Comparison of ENCODE assay signal across 9 cellular contexts in the genomic region with DNA sequence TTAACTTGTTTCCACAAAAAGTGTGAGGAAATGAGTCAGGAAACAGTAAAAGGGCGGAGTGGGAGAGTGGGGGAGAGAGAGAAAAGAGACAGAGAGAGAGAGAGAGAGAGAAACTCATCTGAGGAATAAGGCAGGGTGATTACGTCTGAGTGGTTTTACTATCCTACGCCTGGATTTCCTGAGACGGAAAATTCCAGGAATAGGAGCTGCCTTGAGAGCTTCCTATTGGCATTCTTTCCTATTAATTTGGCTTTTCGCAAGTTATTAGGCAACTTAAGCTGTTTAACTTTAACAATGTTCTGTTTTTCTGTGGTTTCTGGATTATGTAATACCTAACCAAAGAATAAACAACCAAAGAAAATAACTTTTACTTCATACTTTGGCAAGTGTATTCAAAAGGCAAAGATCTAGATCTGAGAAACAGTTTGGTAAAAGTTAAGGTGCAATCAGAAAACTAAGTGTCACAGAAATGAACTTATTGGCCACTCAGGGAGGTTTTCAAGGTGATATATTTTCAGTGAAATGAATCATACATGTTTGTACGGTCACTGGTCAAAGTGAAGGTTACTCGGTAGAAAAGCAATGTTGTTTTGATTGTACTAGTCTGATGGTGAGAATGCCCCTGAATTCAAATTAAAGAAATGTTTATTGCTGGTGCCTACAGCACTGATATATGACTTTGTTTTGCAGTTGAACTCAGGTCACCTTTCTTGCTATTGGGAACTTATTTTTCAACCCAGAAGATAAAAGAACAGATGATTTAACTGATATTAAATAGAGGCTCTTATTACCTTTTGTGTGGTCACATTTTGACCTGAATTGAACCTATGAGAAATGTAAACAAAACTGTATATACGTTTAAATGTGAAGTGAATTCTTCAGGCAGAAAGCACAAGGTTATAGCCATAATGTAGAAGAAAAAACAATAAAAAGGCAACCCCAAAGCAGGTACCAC. TPM values are rescaled to one million over a fixed set of nuclear protein-coding genes. Genes with fewer than 3 reads are reported as not detected.
DNase-seq lines count a peak whose midpoint lies in the region; ATAC-seq and TF ChIP-seq lines count a peak whose summit lies in the region.
"Had no signal": no experiment of that assay in that cellular context is flagged by ENCODE, and none has a peak within 500 bp of the region (broad histone marks: within the 10 kb centered on the region; RNA-seq: fewer than 3 reads in every experiment).

No MANE protein-coding gene starts in this region.

- H3K27ac ChIP-seq in HUES48 (ENCODE audit: low read depth, low read length), result no peak overlapping the region
- H3K27ac ChIP-seq in skeletal muscle tissue (ENCODE audit: low read depth, low read length), result peak overlapping the region; percentile 42
- no peak overlapping the region for H3K27ac ChIP-seq in OCI-LY7 (ENCODE audit: low read depth, low read length, poor library complexity, severe bottlenecking)

- intact Hi-C loops in activated CD8-positive, alpha-beta T cell treated with anti-CD3 and anti-CD28 coated beads for 36 hours (cut with micrococcal nuclease), result loop anchor here (2.0 kb wide), 3 partner anchors 18 to 42 kb away; no protein-coding TSS in a partner anchor
- intact Hi-C loops in Right ventricle myocardium superior (cut with DNase I) (no loop called here), Caco-2 (cut with micrococcal nuclease; ENCODE audit: unreplicated experiment) (no loop called here), OCI-LY7 (cut with micrococcal nuclease; ENCODE audit: unreplicated experiment) (no loop called here)

- POLR2A ChIA-PET in activated CD8-positive, alpha-beta T cell treated with anti-CD3 and anti-CD28 coated beads for 36 hours (lab: Charles Lee), result interaction anchor here (0.7 to 2.2 kb wide), 8 partner anchors 9 to 92 kb away, joined by 3 to 14 read pairs (median 5); partner anchors contain the start of gene TNFSF10
- POLR2A ChIA-PET in Caco-2 (lab: Charles Lee) (no interaction called here), OCI-LY7 (lab: Charles Lee) (interaction anchor here (0.6 kb wide), 1 partner anchor 22 kb away, joined by 3 read pairs; no protein-coding TSS in a partner anchor)

- ATAC-seq in GM19035 (IDR thresholded peaks at IDR 0.05; ENCODE audit: unreplicated experiment) (peak; percentile 49), Right ventricle myocardium superior (ENCODE audit: poor library complexity) (peak; percentile 93)
- peak; percentile 78 for ATAC-seq in activated CD8-positive, alpha-beta T cell treated with anti-CD3 and anti-CD28 coated beads for 36 hours

- CTCF ChIA-PET in activated CD8-positive, alpha-beta T cell treated with anti-CD3 and anti-CD28 coated beads for 36 hours (lab: Charles Lee), result interaction anchor here (0.8 to 3.9 kb wide), 7 partner anchors 13 to 73 kb away, joined by 3 to 23 read pairs (median 3); no protein-coding TSS in a partner anchor
- CTCF ChIA-PET in Caco-2 (lab: Charles Lee), result no interaction called here
- CTCF ChIA-PET in OCI-LY7 (lab: Charles Lee; ENCODE audit: unreplicated experiment), result interaction anchor here (0.6 kb wide), 1 partner anchor 1040 kb away, joined by 3 read pairs; no protein-coding TSS in a partner anchor

- 0 out of 2 replicates have a peak overlapping the region, but pooled peaks have one; percentile 12 for H3K9ac ChIP-seq in HUES48 (ENCODE audit: low read depth, low read length)
- peak overlapping the region in 2 of 3 donors; percentile 35 to 46 for H3K9ac ChIP-seq in skeletal muscle tissue (ENCODE audit: low read depth in 1 of 3, low read length in 3 of 3)

- H4K20me1 ChIP-seq in OCI-LY7 (ENCODE audit: insufficient read depth, low read length), result no peaks in the 10 kb centered on the region

- in situ Hi-C loops in ACHN (cut with HindIII; ENCODE audit: low pct_ligation_motif_present, low pct_unique_long_range_greater_than_20kb, low sequenced_read_pairs), result no loop called here

- H3K9me2 ChIP-seq in OCI-LY7 (ENCODE audit: insufficient read depth, low read length), result no peaks in the 10 kb centered on the region

- H3K4me2 ChIP-seq in OCI-LY7 (ENCODE audit: low read length), result no peak overlapping the region

- no peak for TF ChIP-seq CTCF in activated CD8-positive, alpha-beta T cell treated with anti-CD3 and anti-CD28 coated beads for 36 hours (IDR thresholded peaks at IDR 0.05)
- TF ChIP-seq CTCF in Caco-2 (IDR thresholded peaks at IDR 0.05; ENCODE audit: insufficient read depth in 1 of 2, low read depth in 1 of 2, low read length in 1 of 2, severe bottlenecking in 1 of 2, unreplicated experiment in 1 of 2) (no peak), OCI-LY7 (conservative IDR thresholded peaks at IDR 0.05; ENCODE audit: low read length) (no peak)

- no peaks in the 10 kb centered on the region for H3K79me2 ChIP-seq in OCI-LY7 (ENCODE audit: insufficient read depth, low read depth, low read length)

- 0 out of 2 replicates have a peak, but pooled peaks cover 3% of the 10 kb centered on the region for H3K9me3 ChIP-seq in HUES48 (ENCODE audit: control insufficient read depth, insufficient read depth, low read length)
- no peaks in the 10 kb centered on the region for H3K9me3 ChIP-seq in skeletal muscle tissue (ENCODE audit: control insufficient read depth in 3 of 3, low read length in 3 of 3)
- H3K9me3 ChIP-seq in Caco-2, result no peaks in the 10 kb centered on the region
- H3K9me3 ChIP-seq in OCI-LY7 (ENCODE audit: low read length), result no peaks in the 10 kb centered on the region

- peaks cover 6% of the 10 kb centered on the region for H3K9me3 Mint-ChIP-seq in activated CD8-positive, alpha-beta T cell treated with anti-CD3 and anti-CD28 coated beads for 36 hours
- no peaks in the 10 kb centered on the region for H3K9me3 Mint-ChIP-seq in Caco-2 (ENCODE audit: unreplicated experiment)

- no peaks in the 10 kb centered on the region for H3K36me3 Mint-ChIP-seq in activated CD8-positive, alpha-beta T cell treated with anti-CD3 and anti-CD28 coated beads for 36 hours (ENCODE audit: low read depth)
- H3K36me3 Mint-ChIP-seq in Caco-2 (ENCODE audit: insufficient read depth, unreplicated experiment), result no peaks in the 10 kb centered on the region
- H3K36me3 Mint-ChIP-seq: naive B cell had no signal

- H3K4me1 ChIP-seq in HUES48 (ENCODE audit: control insufficient read depth, insufficient read depth, low read length) (peaks cover 14% of the 10 kb centered on the region; the same call in 1 of the 2 replicates), skeletal muscle tissue (ENCODE audit: control insufficient read depth in 3 of 3, insufficient read depth in 3 of 3, low read length in 3 of 3) (peaks cover 5 to 11% (median 8%) of the 10 kb centered on the region in 3 donors), Caco-2 (0 out of 2 replicates have a peak, but pooled peaks cover 5% of the 10 kb centered on the region), OCI-LY7 (ENCODE audit: insufficient read depth, low read length, poor library complexity, severe bottlenecking) (no peaks in the 10 kb centered on the region)

- peaks cover 32% of the 10 kb centered on the region for H3K4me1 Mint-ChIP-seq in activated CD8-positive, alpha-beta T cell treated with anti-CD3 and anti-CD28 coated beads for 36 hours (ENCODE audit: low read depth)
- H3K4me1 Mint-ChIP-seq in Caco-2 (ENCODE audit: low read depth, unreplicated experiment), result peaks cover 7% of the 10 kb centered on the region

- no peak overlapping the region for H2AFZ ChIP-seq in OCI-LY7 (ENCODE audit: low read length)

- no peaks in the 10 kb centered on the region for H3K27me3 Mint-ChIP-seq in activated CD8-positive, alpha-beta T cell treated with anti-CD3 and anti-CD28 coated beads for 36 hours
- H3K27me3 Mint-ChIP-seq in Caco-2 (ENCODE audit: insufficient read depth, unreplicated experiment), result no peaks in the 10 kb centered on the region

- H3K4me3 ChIP-seq in HUES48 (ENCODE audit: low read depth, low read length), result no peak overlapping the region
- peak overlapping the region in 1 of 3 donors; percentile 45 for H3K4me3 ChIP-seq in skeletal muscle tissue (ENCODE audit: low read length in 3 of 3)
- H3K4me3 ChIP-seq in Caco-2 (ENCODE audit: low read depth, low read length), result no peak overlapping the region
- H3K4me3 ChIP-seq in OCI-LY7 (ENCODE audit: low read depth, low read length, poor library complexity, severe bottlenecking), result no peak overlapping the region

- H3K36me3 ChIP-seq in HUES48 (ENCODE audit: control insufficient read depth, insufficient read depth, low read length) (no peaks in the 10 kb centered on the region), skeletal muscle tissue (ENCODE audit: control insufficient read depth in 3 of 3, insufficient read depth in 3 of 3, low read length in 3 of 3) (no peaks in the 10 kb centered on the region), Caco-2 (ENCODE audit: control insufficient read depth, insufficient read depth, low read length) (no peaks in the 10 kb centered on the region), OCI-LY7 (ENCODE audit: insufficient read depth, low read length) (no peaks in the 10 kb centered on the region)

- H3K27ac Mint-ChIP-seq in activated CD8-positive, alpha-beta T cell treated with anti-CD3 and anti-CD28 coated beads for 36 hours, result peak overlapping the region; percentile 83
- H3K27ac Mint-ChIP-seq in Caco-2 (ENCODE audit: unreplicated experiment), result no peak overlapping the region

- DNase-seq in ACHN (peak; percentile 55), Right ventricle myocardium superior (no peak), Caco-2 (no peak), OCI-LY7 (ENCODE audit: low spot score) (no peak)
- peak; percentile 63 for DNase-seq in activated CD8-positive, alpha-beta T cell treated with anti-CD3 and anti-CD28 coated beads for 36 hours
- DNase-seq: naive B cell had no signal

- BruUV-seq in Caco-2 (replicated peaks; lab: Mats Ljungman, UMichigan), result no TSS peak
- BruUV-seq in OCI-LY7 (replicated peaks; lab: Mats Ljungman, UMichigan), result no TSS peak

- H3K27me3 ChIP-seq in HUES48 (ENCODE audit: control insufficient read depth, insufficient read depth, low read length), result no peaks in the 10 kb centered on the region
- no peaks in the 10 kb centered on the region for H3K27me3 ChIP-seq in skeletal muscle tissue (ENCODE audit: control insufficient read depth in 3 of 3, insufficient read depth in 3 of 3, low read length in 3 of 3)
- H3K27me3 ChIP-seq in Caco-2 (replicated peaks; ENCODE audit: control insufficient read depth, insufficient read depth, low read length), result no peaks in the 10 kb centered on the region

- peak overlapping the region; percentile 40 for H3K4me3 Mint-ChIP-seq in activated CD8-positive, alpha-beta T cell treated with anti-CD3 and anti-CD28 coated beads for 36 hours
- H3K4me3 Mint-ChIP-seq in Caco-2 (ENCODE audit: unreplicated experiment), result no peak overlapping the region

RNA-seq across cellular contexts. Expression of gene TNFSF10, which starts 39.9 kb away (rescaled TPM):
- 10 to 100 TPM; 21.5 to 23.6 TPM for total RNA-seq in activated CD8-positive, alpha-beta T cell treated with anti-CD3 and anti-CD28 coated beads for 36 hours
- total RNA-seq in Right ventricle myocardium superior (13.7 TPM), skeletal muscle tissue (9.9 TPM), Caco-2 (2022) (not detected in 2 replicates), OCI-LY7 (2022) (5.2 and 6.8 TPM in 2 replicates)
- total RNA-seq in OCI-LY7 (2014; rRNA removed; shearing (Covaris generic)), result 3.5 and 5.1 TPM in 2 replicates

Comparison
In these comparisons a context has a peak if more than half of its experiments do, and no peak if none do; other contexts are left out.
1. DNase-seq: peak in ACHN (single experiment) and activated CD8-positive, alpha-beta T cell treated with anti-CD3 and anti-CD28 coated beads for 36 hours (single experiment); none in Right ventricle myocardium superior (single experiment), Caco-2 (0 of 2) and OCI-LY7 (single experiment).
2. Peak in every context shown above with its lines, with median percentiles within 50 percentile points of each other: ATAC-seq.